18 cellular contexts compared by ENCODE assay signal in the genomic region with DNA sequence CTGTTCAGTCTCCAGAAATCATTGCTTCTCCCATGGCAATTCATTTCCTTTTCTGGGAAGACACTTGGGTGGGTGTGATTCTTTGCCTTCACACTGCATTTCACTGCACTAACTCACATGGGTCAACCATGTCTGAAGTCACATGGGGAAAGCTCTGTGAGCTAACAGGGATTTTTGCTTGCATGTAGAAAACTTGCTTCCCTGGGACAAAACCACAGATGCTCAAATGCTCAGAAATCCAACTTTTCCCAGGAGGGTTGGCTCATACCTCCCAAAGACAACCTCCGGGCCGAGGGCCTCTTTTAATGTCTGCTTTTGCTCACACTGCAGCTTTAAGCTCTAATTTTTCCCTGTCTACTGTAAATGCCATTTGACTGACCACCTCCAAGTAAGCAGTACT.
"Had no signal": no experiment of that assay in that cellular context is flagged by ENCODE, and none has a peak within 500 bp of the region (broad histone marks: within the 10 kb centered on the region; RNA-seq: fewer than 3 reads in every experiment).

No MANE protein-coding gene starts in this region.

- H3K9me3 ChIP-seq: esophagus squamous epithelium, left lung, psoas muscle, uterus had no signal

- H3K36me3 ChIP-seq: esophagus squamous epithelium, left lung, stomach, uterus had no signal

- H3K4me1 Mint-ChIP-seq: activated B cell treated with CpG ODN at 0.5 μM for 24 hours; activated CD4-positive, alpha-beta T cell treated with anti-CD3 and anti-CD28 coated beads, Interleukin-2, amount 10 ng/mL, durations not matched to agents 24 days and 14 days; activated naive CD4-positive, alpha-beta T cell treated with anti-CD3 and anti-CD28 coated beads, Interleukin-2, amount 10 ng/mL, durations not matched to agents 7 days and 5 days; memory B cell; nephron had no signal

- H3K4me3 ChIP-seq: esophagus squamous epithelium, left lung, psoas muscle, stomach, uterus had no signal

- H3K27me3 ChIP-seq: esophagus squamous epithelium, left lung, stomach, uterus had no signal

- H3K27me3 Mint-ChIP-seq: activated B cell treated with CpG ODN at 0.5 μM for 24 hours; activated CD4-positive, alpha-beta T cell treated with anti-CD3 and anti-CD28 coated beads, Interleukin-2, amount 10 ng/mL, durations not matched to agents 24 days and 14 days; activated naive CD4-positive, alpha-beta T cell treated with anti-CD3 and anti-CD28 coated beads, Interleukin-2, amount 10 ng/mL, durations not matched to agents 7 days and 5 days; brain; memory B cell had no signal

- DNase-seq: activated B cell treated with CpG ODN at 0.5 μM for 24 hours; activated CD4-positive, alpha-beta T cell treated with anti-CD3 and anti-CD28 coated beads, Interleukin-2, amount 10 ng/mL, durations not matched to agents 24 days and 14 days; activated CD8-positive, alpha-beta memory T cell treated with anti-CD3 and anti-CD28 coated beads for 24 hours; activated naive CD4-positive, alpha-beta T cell treated with anti-CD3 and anti-CD28 coated beads, Interleukin-2, amount 10 ng/mL, durations not matched to agents 7 days and 5 days; esophagus squamous epithelium; left lung; occipital lobe; psoas muscle; stimulated activated CD4-positive, alpha-beta T cell treated with anti-CD3 and anti-CD28 coated beads, Interleukin-15, amount 100 ng/mL, for 24 hours; stimulated activated CD4-positive, alpha-beta T cell treated with anti-CD3 and anti-CD28 coated beads, Interleukin-4, amount 100 ng/mL, for 4 hours; stomach; uterus had no signal

- H3K4me3 Mint-ChIP-seq: activated B cell treated with CpG ODN at 0.5 μM for 24 hours; activated CD4-positive, alpha-beta T cell treated with anti-CD3 and anti-CD28 coated beads, Interleukin-2, amount 10 ng/mL, durations not matched to agents 24 days and 14 days; activated naive CD4-positive, alpha-beta T cell treated with anti-CD3 and anti-CD28 coated beads, Interleukin-2, amount 10 ng/mL, durations not matched to agents 7 days and 5 days; brain; memory B cell; nephron; T-helper 1 cell treated with Interleukin-12 subunit alpha and Interleukin-12 subunit beta and Interleukin-4 antibody, amounts not matched to agents 30 μg/mL and 1 μg/mL, for 36 hours had no signal

- H3K4me1 ChIP-seq: esophagus squamous epithelium, left lung, psoas muscle, stomach, uterus had no signal

- H3K27ac ChIP-seq: esophagus squamous epithelium, left lung, psoas muscle, stomach, uterus had no signal

- H3K9me3 Mint-ChIP-seq: nephron had no signal

- ATAC-seq: left lung, psoas muscle, sciatic nerve had no signal

- H3K27ac Mint-ChIP-seq: activated B cell treated with CpG ODN at 0.5 μM for 24 hours; activated CD4-positive, alpha-beta T cell treated with anti-CD3 and anti-CD28 coated beads, Interleukin-2, amount 10 ng/mL, durations not matched to agents 24 days and 14 days; activated naive CD4-positive, alpha-beta T cell treated with anti-CD3 and anti-CD28 coated beads, Interleukin-2, amount 10 ng/mL, durations not matched to agents 7 days and 5 days; activated T-helper 2 cell treated with anti-CD3 and anti-CD28 coated beads, Interferon-gamma antibody, Interleukin-2, Interleukin-4, amounts not matched to agents 10 μg/mL and 5 μg/mL and 100 μg/mL, durations not matched to agents 14 hours and 24 hours and 36 hours; brain; memory B cell; nephron; T-helper 1 cell treated with Interleukin-12 subunit alpha and Interleukin-12 subunit beta and Interleukin-4 antibody, amounts not matched to agents 30 μg/mL and 1 μg/mL, for 36 hours had no signal

- H3K36me3 Mint-ChIP-seq: activated naive CD4-positive, alpha-beta T cell treated with anti-CD3 and anti-CD28 coated beads, Interleukin-2, amount 10 ng/mL, durations not matched to agents 7 days and 5 days; brain; memory B cell had no signal
